In the genomic region with DNA sequence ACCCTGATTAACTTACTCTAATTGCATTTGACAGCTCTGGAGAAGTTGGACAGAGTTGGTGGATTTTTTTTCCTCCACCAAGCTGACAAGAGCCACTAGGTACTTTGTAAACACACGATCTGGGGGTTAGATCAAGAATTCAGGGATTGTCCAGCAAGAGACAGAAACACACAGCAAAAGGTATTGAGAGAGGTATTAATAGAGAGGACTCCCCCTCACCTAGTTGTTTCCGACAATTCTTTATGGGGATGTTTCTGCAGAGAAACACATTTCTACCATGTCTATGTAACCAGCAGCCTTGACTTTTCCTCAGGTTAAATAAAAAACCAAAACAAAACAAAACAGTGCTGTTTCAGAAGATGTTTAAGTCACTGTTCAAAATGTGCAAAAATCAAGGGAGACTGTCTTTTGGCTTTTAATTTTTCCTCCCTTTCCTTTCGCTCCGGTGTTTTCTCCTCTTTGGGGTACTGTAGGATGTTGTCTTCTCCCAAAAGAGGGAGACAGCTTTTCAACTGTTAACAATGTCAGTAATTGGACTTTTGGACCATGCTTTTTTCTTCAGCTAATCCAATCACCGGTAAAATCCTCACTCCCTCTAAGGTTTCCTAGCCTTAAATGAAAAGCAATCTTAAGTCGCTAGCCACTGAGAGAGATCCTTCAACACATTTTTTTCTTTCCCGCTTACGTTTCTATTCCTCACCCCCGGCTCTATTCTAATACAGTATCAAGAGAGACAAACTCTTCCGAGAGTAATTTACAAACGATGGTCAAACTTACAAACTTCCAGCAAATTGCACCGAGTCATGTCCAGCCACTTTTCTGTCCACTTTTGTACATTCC, we compare ENCODE assay signal across 8 cellular contexts. TPM values are rescaled to one million over a fixed set of nuclear protein-coding genes. Genes with fewer than 3 reads are reported as not detected.
DNase-seq lines count a peak whose midpoint lies in the region; ATAC-seq and TF ChIP-seq lines count a peak whose summit lies in the region.

No MANE protein-coding gene starts in this region.

- H3K4me1 Mint-ChIP-seq in CD14-positive monocyte = peaks cover 55% of the 10 kb centered on the region

- peak overlapping the region; percentile 69 for H3K4me3 ChIP-seq in MG63
- peak overlapping the region; percentile 82 for H3K4me3 ChIP-seq in lower lobe of right lung
- H3K4me3 ChIP-seq in transverse colon = peak overlapping the region; percentile 53 to 90 (median 64)

- WGBS in transverse colon (ENCODE audit: low coverage in 1 of 2), 2 donors = 0% methylated on average over 12 of the region's 12 CpGs

- no peak for TF ChIP-seq CTCF in CD14-positive monocyte (IDR thresholded peaks at IDR 0.05)
- TF ChIP-seq CTCF in lower lobe of right lung (IDR thresholded peaks at IDR 0.05) = no peak
- TF ChIP-seq CTCF in transverse colon (IDR thresholded peaks at IDR 0.05) = no peak

- H3K27me3 ChIP-seq in MG63 (no peaks in the 10 kb centered on the region), lower lobe of right lung (ENCODE audit: low read depth) (no peaks in the 10 kb centered on the region), transverse colon (no peaks in the 10 kb centered on the region)

- peak overlapping the region; percentile 85 to 99 (median 94) for H3K27ac Mint-ChIP-seq in CD14-positive monocyte

- H3K4me1 ChIP-seq in lower lobe of right lung (peaks cover 39% of the 10 kb centered on the region), transverse colon (peaks cover 23 to 47% (median 44%) of the 10 kb centered on the region in 4 donors)

- H3K9me3 Mint-ChIP-seq in CD14-positive monocyte = peaks cover 0 to 1% (median 0%) of the 10 kb centered on the region in 7 donors

- H3K36me3 ChIP-seq in MG63 (no peaks in the 10 kb centered on the region), lower lobe of right lung (no peaks in the 10 kb centered on the region), transverse colon (no peaks in the 10 kb centered on the region)

- no peak for TF ChIP-seq EP300 in transverse colon (IDR thresholded peaks at IDR 0.05; ENCODE audit: low read depth)

- H3K9me3 ChIP-seq in MG63 = no peaks in the 10 kb centered on the region
- no peaks in the 10 kb centered on the region for H3K9me3 ChIP-seq in lower lobe of right lung
- H3K9me3 ChIP-seq in transverse colon = no peaks in the 10 kb centered on the region

- ATAC-seq in lower lobe of right lung (peak in 1 of 2 donors; percentile 11), GM18858 (IDR thresholded peaks at IDR 0.05; ENCODE audit: unreplicated experiment) (no peak)

- TF ChIP-seq POLR2A in transverse colon (IDR thresholded peaks at IDR 0.05) = no peak

- no peak for DNase-seq in CD14-positive monocyte (ENCODE audit: low spot score)
- DNase-seq in MG63 = no peak
- peak in 1 of 61 donors; percentile 35 for DNase-seq in caudate nucleus (lab: John Stamatoyannopoulos, UW)
- no peak for DNase-seq in lower lobe of right lung
- DNase-seq in transverse colon = no peak
- no peak for DNase-seq in NCI-H2171 treated with DMSO at 0.1 percent for 48 hours (lab: John Stamatoyannopoulos, UW)
- DNase-seq in NCI-H187 treated with DMSO at 0.1 percent for 48 hours (lab: John Stamatoyannopoulos, UW) = no peak

- H3K4me3 Mint-ChIP-seq in CD14-positive monocyte = peak overlapping the region; percentile 95 to 98

- intact Hi-C loops in CD14-positive monocyte (cut with micrococcal nuclease) (loop anchor here (5.0 kb wide), 3 partner anchors 35 to 290 kb away; no protein-coding TSS in a partner anchor), lower lobe of right lung (cut with DNase I) (loop anchor here (10.0 kb wide), 1 partner anchor 288 kb away; no protein-coding TSS in a partner anchor), transverse colon (cut with DNase I; ENCODE audit: low total_unique reads) (loop anchor here (5.0 kb wide), 1 partner anchor 290 kb away; no protein-coding TSS in a partner anchor)

- H3K36me3 Mint-ChIP-seq in CD14-positive monocyte = peaks cover 4 to 11% of the 10 kb centered on the region in 2 donors

- peak overlapping the region; percentile 86 for H3K27ac ChIP-seq in caudate nucleus (ENCODE audit: low read depth, low read length)
- H3K27ac ChIP-seq in lower lobe of right lung = peak overlapping the region; percentile 85
- H3K27ac ChIP-seq in transverse colon = peak overlapping the region; percentile 82 to 89 (median 86)

- in situ Hi-C loops in transverse colon (cut with MboI; ENCODE audit: low pct_ligation_motif_present in 1 of 4, low pct_unique_long_range_greater_than_20kb in 1 of 4, low sequenced_read_pairs in 3 of 4) = loop anchor here (5.0 to 25.0 kb wide), 4 partner anchors 105 to 288 kb away; no protein-coding TSS in a partner anchor

- peaks cover 0 to 2% (median 0%) of the 10 kb centered on the region in 3 donors for H3K27me3 Mint-ChIP-seq in CD14-positive monocyte (ENCODE audit: low read depth in 3 of 3)

RNA-seq across cellular contexts. Expression of a gene that starts 0.6 kb away (rescaled TPM):
- 1 to 10 TPM in 1 of 2 donors, under 1 TPM in 1; 0.57 to 1.2 TPM for polyA plus RNA-seq in CD14-positive monocyte
- 0.82 and 1.7 TPM in 2 replicates for total RNA-seq in MG63 (2014; rRNA removed; shearing (Covaris generic); ENCODE audit: low replicate concordance)
- total RNA-seq in lower lobe of right lung (31.5 TPM), transverse colon (10 to 100 TPM; 15.9 to 31.9 (median 24.9) TPM)

RNA-seq across cellular contexts. Expression of a gene that starts 47.4 kb away (rescaled TPM):
- 10 to 100 TPM; 12.2 to 18.2 TPM for polyA plus RNA-seq in CD14-positive monocyte
- 3.4 and 9.9 TPM in 2 replicates for total RNA-seq in MG63 (2014; rRNA removed; shearing (Covaris generic); ENCODE audit: low replicate concordance)
- total RNA-seq in lower lobe of right lung = 27.1 TPM
- total RNA-seq in transverse colon = 10 to 100 TPM in 3 of 4 donors, 1 to 10 TPM in 1; 9.6 to 41.1 (median 23.8) TPM

RNA-seq across cellular contexts. Expression of a gene that starts 47.5 kb away (rescaled TPM):
- polyA plus RNA-seq in CD14-positive monocyte = 1 to 10 TPM; 1.3 to 2.0 TPM
- 1.5 and 1.8 TPM in 2 replicates for total RNA-seq in MG63 (2014; rRNA removed; shearing (Covaris generic); ENCODE audit: low replicate concordance)
- total RNA-seq in lower lobe of right lung (11.0 TPM), transverse colon (100 to 1,000 TPM in 1 of 4 donors, 1 to 10 TPM in 3; 1.1 to 210 (median 8.2) TPM)
